Comparison of ENCODE assay signal across 12 cellular contexts in the genomic region with DNA sequence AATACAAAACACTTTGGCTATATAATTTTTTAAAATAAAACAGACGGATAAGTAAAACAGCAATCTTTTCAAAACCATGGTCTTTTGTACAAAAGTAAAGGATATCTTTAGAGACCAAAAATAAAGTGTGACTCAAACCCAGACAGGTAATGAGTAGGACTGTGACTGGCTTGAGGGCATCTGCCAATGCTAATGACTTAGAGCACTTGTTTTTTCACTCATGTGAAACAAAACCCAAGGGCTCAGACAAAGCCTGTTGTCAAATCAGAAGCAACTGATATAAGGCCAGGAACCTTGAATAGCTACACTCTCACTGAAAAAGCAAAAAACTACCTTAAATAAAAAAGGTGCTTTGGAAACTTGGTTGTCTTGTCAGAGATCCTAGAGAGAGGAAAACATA.
DNase-seq lines count a peak whose midpoint lies in the region; ATAC-seq, FAIRE-seq and TF ChIP-seq lines count a peak whose summit lies in the region.
"Had no signal": no experiment of that assay in that cellular context is flagged by ENCODE, and none has a peak within 500 bp of the region (broad histone marks: within the 10 kb centered on the region; RNA-seq: fewer than 3 reads in every experiment).

No MANE protein-coding gene starts in this region.

- no peak for FAIRE-seq in pancreas (lab: Jason Lieb, UNC)
- FAIRE-seq: A204.1 had no signal

- no peaks in the 10 kb centered on the region for H3K4me1 Mint-ChIP-seq in activated CD8-positive, alpha-beta T cell treated with anti-CD3 and anti-CD28 coated beads for 36 hours (ENCODE audit: low read depth)

- H3K36me3 Mint-ChIP-seq in activated CD8-positive, alpha-beta T cell treated with anti-CD3 and anti-CD28 coated beads for 36 hours (ENCODE audit: low read depth) = no peaks in the 10 kb centered on the region

- no peak overlapping the region for H3K4me3 ChIP-seq in pancreas

- DNase-seq in NCI-H446 treated with DMSO at 0.1 percent for 48 hours (lab: John Stamatoyannopoulos, UW) = peak; percentile 6
- no peak for DNase-seq in NCI-H446 (lab: John Stamatoyannopoulos, UW)
- DNase-seq in renal cortical epithelial cell (ENCODE audit: low read depth) = peak; percentile 22
- no peak for DNase-seq in pancreas
- no peak for DNase-seq in AG08395 (ENCODE audit: low spot score)
- no peak for DNase-seq in activated CD8-positive, alpha-beta T cell treated with anti-CD3 and anti-CD28 coated beads for 36 hours
- DNase-seq: caudate nucleus; NCI-H2171 treated with DMSO at 0.1 percent for 48 hours; stimulated activated naive CD4-positive, alpha-beta T cell had no signal

- POLR2A ChIA-PET in activated CD8-positive, alpha-beta T cell treated with anti-CD3 and anti-CD28 coated beads for 36 hours (lab: Charles Lee) = no interaction called here

- H3K9me3 ChIP-seq in pancreas = no peaks in the 10 kb centered on the region

- H3K9me3 Mint-ChIP-seq in activated CD8-positive, alpha-beta T cell treated with anti-CD3 and anti-CD28 coated beads for 36 hours = no peaks in the 10 kb centered on the region

- H3K36me3 ChIP-seq in pancreas = no peaks in the 10 kb centered on the region

- H3K27ac ChIP-seq in pancreas = no peak overlapping the region

- H3K27ac Mint-ChIP-seq in activated CD8-positive, alpha-beta T cell treated with anti-CD3 and anti-CD28 coated beads for 36 hours = no peak overlapping the region

- intact Hi-C loops in pancreas (cut with DNase I) = no loop called here
- intact Hi-C loops in activated CD8-positive, alpha-beta T cell treated with anti-CD3 and anti-CD28 coated beads for 36 hours (cut with micrococcal nuclease) = no loop called here

- H3K4me3 Mint-ChIP-seq in activated CD8-positive, alpha-beta T cell treated with anti-CD3 and anti-CD28 coated beads for 36 hours = no peak overlapping the region

- H3K27me3 ChIP-seq in pancreas = no peaks in the 10 kb centered on the region

- no peaks in the 10 kb centered on the region for H3K27me3 Mint-ChIP-seq in activated CD8-positive, alpha-beta T cell treated with anti-CD3 and anti-CD28 coated beads for 36 hours

- TF ChIP-seq CTCF in pancreas (IDR thresholded peaks at IDR 0.05) = no peak
- TF ChIP-seq CTCF in activated CD8-positive, alpha-beta T cell treated with anti-CD3 and anti-CD28 coated beads for 36 hours (IDR thresholded peaks at IDR 0.05) = no peak

- CTCF ChIA-PET in activated CD8-positive, alpha-beta T cell treated with anti-CD3 and anti-CD28 coated beads for 36 hours (lab: Charles Lee) = no interaction called here

- ATAC-seq in GM21786 (IDR thresholded peaks at IDR 0.05; ENCODE audit: unreplicated experiment) (peak; percentile 98), HG03378 (IDR thresholded peaks at IDR 0.05; ENCODE audit: unreplicated experiment) (peak; percentile 98), pancreas (no peak)
- no peak for ATAC-seq in activated CD8-positive, alpha-beta T cell treated with anti-CD3 and anti-CD28 coated beads for 36 hours

- 95 to 100% methylated on average over 1 of the region's 1 CpG for WGBS in pancreas, 2 donors

- no peaks in the 10 kb centered on the region for H3K4me1 ChIP-seq in pancreas

Comparison
In these comparisons a context has a peak if more than half of its experiments do, and no peak if none do; other contexts are left out.
1. DNase-seq: peak in NCI-H446 treated with DMSO at 0.1 percent for 48 hours (single experiment) and renal cortical epithelial cell (single experiment); none in NCI-H446 (0 of 2), pancreas (0 of 6), AG08395 (single experiment) and activated CD8-positive, alpha-beta T cell treated with anti-CD3 and anti-CD28 coated beads for 36 hours (single experiment).
2. ATAC-seq: peak in GM21786 (single experiment) and HG03378 (single experiment); none in pancreas (0 of 4) and activated CD8-positive, alpha-beta T cell treated with anti-CD3 and anti-CD28 coated beads for 36 hours (single experiment).